Comparison of ENCODE assay signal across 24 cellular contexts in genomic region chr4:81826817-81827424, GRCh38.
"Had no signal": no experiment of that assay in that cellular context is flagged by ENCODE, and none has a peak within 500 bp of the region (broad histone marks: within the 10 kb centered on the region; RNA-seq: fewer than 3 reads in every experiment).

No MANE protein-coding gene starts in this region.

- H3K36me3 Mint-ChIP-seq: brain had no signal

- ATAC-seq: Panc1 had no signal

- DNase-seq: activated CD4-positive, alpha-beta memory T cell treated with anti-CD3 and anti-CD28 coated beads, Interleukin-2, amount 10 ng/mL, durations not matched to agents 7 days and 5 days; activated CD4-positive, CD25-positive, alpha-beta regulatory T cell; activated CD8-positive, alpha-beta memory T cell treated with anti-CD3 and anti-CD28 coated beads for 24 hours; activated CD8-positive, alpha-beta memory T cell treated with anti-CD3 and anti-CD28 coated beads, Interleukin-2, amount 10 ng/mL, durations not matched to agents 7 days and 5 days; activated CD8-positive, alpha-beta memory T cell treated with anti-CD3 and anti-CD28 coated beads, Interleukin-2, amount 50 U/mL, for 48 hours; activated effector memory CD4-positive, alpha-beta T cell treated with anti-CD3 and anti-CD28 coated beads, Interleukin-2, amount 50 U/mL, for 16 hours; activated naive CD4-positive, alpha-beta T cell; activated naive CD4-positive, alpha-beta T cell treated with anti-CD3 and anti-CD28 coated beads, Interleukin-2, amount 50 U/mL, for 16 hours; caudate nucleus; cerebellar nuclear complex; MM.1S; MV-4-11; NCI-H1092; NCI-H1436 treated with DMSO at 0.1 percent for 48 hours; NCI-H1694 treated with DMSO at 0.1 percent for 48 hours; NCI-H2029; NCI-H345; NCI-H524 treated with DMSO at 0.1 percent for 48 hours; SHP77; SJCRH30; T1000; WERI-Rb-1 had no signal

- H3K4me3 Mint-ChIP-seq: activated CD4-positive, alpha-beta memory T cell treated with anti-CD3 and anti-CD28 coated beads, Interleukin-2, amount 10 ng/mL, durations not matched to agents 7 days and 5 days; activated CD8-positive, alpha-beta memory T cell treated with anti-CD3 and anti-CD28 coated beads, Interleukin-2, amount 10 ng/mL, durations not matched to agents 7 days and 5 days; brain had no signal

- H3K27ac Mint-ChIP-seq: brain had no signal

- H3K27me3 Mint-ChIP-seq: activated CD4-positive, alpha-beta memory T cell treated with anti-CD3 and anti-CD28 coated beads, Interleukin-2, amount 10 ng/mL, durations not matched to agents 7 days and 5 days had no signal
